In genomic region chr4:54063737-54064316, GRCh38 we compare ENCODE assay signal across 8 cellular contexts. TPM values are rescaled to one million over a fixed set of nuclear protein-coding genes. Genes with fewer than 3 reads are reported as not detected.
A peak's percentile ranks its signal among the peaks of the same experiment; 100 is the strongest.
DNase-seq lines count a peak whose midpoint lies in the region; ATAC-seq, FAIRE-seq and TF ChIP-seq lines count a peak whose summit lies in the region.

No MANE protein-coding gene starts in this region.

- H3K9ac ChIP-seq in SU-DHL-6 (ENCODE audit: low read length) (peak overlapping the region; percentile 85), K562 (ENCODE audit: insufficient read depth in 1 of 2, low read depth in 2 of 2, low read length in 2 of 2) (peak overlapping the region; percentile 85 to 87)

- intact Hi-C loops in K562 (cut with micrococcal nuclease), result no loop called here

- TF ChIP-seq POLR2A in K562 (conservative IDR thresholded peaks at IDR 0.05), result no peak

- peak overlapping the region; percentile 88 for H3K4me2 ChIP-seq in SU-DHL-6 (ENCODE audit: low read depth, low read length, poor library complexity, severe bottlenecking)
- H3K4me2 ChIP-seq in K562 (ENCODE audit: insufficient read depth, low read length), result peak overlapping the region; percentile 91

- no peak for FAIRE-seq in K562 (lab: Jason Lieb, UNC)

- no TSS peak for BruUV-seq in K562 (replicated peaks; lab: Mats Ljungman, UMichigan)

- H3K4me1 ChIP-seq in K562 (replicated peaks in 1 of 2; ENCODE audit: control insufficient read depth in 2 of 2, insufficient read depth in 2 of 2, low read length in 2 of 2), result peaks cover 7 to 33% of the 10 kb centered on the region in 2 experiments

- TF ChIP-seq CTCF in AG04450 (IDR thresholded peaks at IDR 0.05; ENCODE audit: low read depth, low read length) (no peak), SU-DHL-6 (IDR thresholded peaks at IDR 0.05; ENCODE audit: insufficient read depth, low read length, poor library complexity, severe bottlenecking) (no peak), K562 (IDR thresholded peaks at IDR 0.05 in 2 of 3, conservative IDR thresholded peaks at IDR 0.05 in 1 of 3; ENCODE audit: insufficient read depth in 2 of 3, low read depth in 1 of 3, low read length in 3 of 3) (no peak)

- H3K79me2 ChIP-seq in SU-DHL-6 (ENCODE audit: insufficient read depth, low read length) (peaks cover 54% of the 10 kb centered on the region), K562 (ENCODE audit: control insufficient read depth, insufficient read depth, low read length) (peaks cover 54% of the 10 kb centered on the region)

- no peaks in the 10 kb centered on the region for H3K9me1 ChIP-seq in K562 (ENCODE audit: control insufficient read depth, insufficient read depth, low read length)

- H3K36me3 ChIP-seq in SU-DHL-6 (ENCODE audit: low read length) (no peaks in the 10 kb centered on the region), K562 (ENCODE audit: control insufficient read depth, insufficient read depth, low read length) (no peaks in the 10 kb centered on the region)

- DNase-seq in AG04450 (ENCODE audit: low read depth, low spot score) (no peak), K562 (ENCODE audit: extremely low read depth in 1 of 4, low spot score in 3 of 4) (peak; percentile 17 to 46 (median 30)), iPS-NIHi11 (ENCODE audit: low spot score) (peak; percentile 14), NCI-H446 treated with DMSO at 0.1 percent for 48 hours (lab: John Stamatoyannopoulos, UW) (no peak)
- peak in 2 of 3 donors; percentile 6 to 8 for DNase-seq in stimulated activated CD4-positive, alpha-beta T cell treated with anti-CD3 and anti-CD28 coated beads, Interleukin-12 subunit alpha, Interleukin-12 subunit beta, amount 100 ng/mL, for 48 hours (ENCODE audit: low read depth in 2 of 3, low spot score in 1 of 3)

- in situ Hi-C loops in K562 (cut with MboI), result no loop called here

- 1% methylated on average over 27 of the region's 38 CpGs for WGBS in K562 (ENCODE audit: insufficient coverage, low coverage, missing lambda C conversion rate)

- H4K20me1 ChIP-seq in SU-DHL-6 (ENCODE audit: low read depth, low read length), result no peaks in the 10 kb centered on the region
- no peaks in the 10 kb centered on the region for H4K20me1 ChIP-seq in K562 (replicated peaks; ENCODE audit: control insufficient read depth, insufficient read depth, low read length)

- TF ChIP-seq EP300 in K562 (IDR thresholded peaks at IDR 0.05; ENCODE audit: low read length), result no peak

- POLR2A ChIA-PET in AG04450 (lab: Yijun Ruan, JAX) (interaction anchor here (1.0 kb wide), 1 partner anchor 171 kb away, joined by 3 read pairs; no protein-coding TSS in a partner anchor), K562 (lab: Yijun Ruan, JAX) (interaction anchor here (1.1 to 1.9 kb wide), 2 partner anchors 21 to 50 kb away, joined by 3 to 5 read pairs; no protein-coding TSS in a partner anchor)

- peaks cover 5% of the 10 kb centered on the region; the same call in 1 of the 2 replicates for H3F3A ChIP-seq in SU-DHL-6 (ENCODE audit: insufficient read depth)

- CTCF ChIA-PET in AG04450 (lab: Charles Lee), result interaction anchor here (0.6 to 2.1 kb wide), 4 partner anchors 155 to 641 kb away, joined by 3 to 7 read pairs (median 4); no protein-coding TSS in a partner anchor
- CTCF ChIA-PET in K562 (lab: Yijun Ruan, JAX; ENCODE audit: low intra/inter-chr PET ratio), result no interaction called here

- H3K27me3 ChIP-seq in AG04450 (ENCODE audit: control insufficient read depth, insufficient read depth, low read length) (no peaks in the 10 kb centered on the region), SU-DHL-6 (ENCODE audit: low read length) (no peaks in the 10 kb centered on the region), K562 (ENCODE audit: control insufficient read depth in 2 of 2, insufficient read depth in 2 of 2, low read length in 2 of 2) (no peaks in the 10 kb centered on the region)

- H3K27ac ChIP-seq in AG04450 (ENCODE audit: low read depth, low read length), result peak overlapping the region; percentile 71
- peak overlapping the region; percentile 72 for H3K27ac ChIP-seq in SU-DHL-6 (ENCODE audit: low read depth, low read length)
- H3K27ac ChIP-seq in K562 (ENCODE audit: extremely low read depth, low read depth, low read length), result peak overlapping the region; percentile 85

- TF ChIP-seq RAD21 in K562 (CRISPR knock-in tag; conservative IDR thresholded peaks at IDR 0.05 in 1 of 2, IDR thresholded peaks at IDR 0.05 in 1 of 2), result no peak

- no peaks in the 10 kb centered on the region for H3K9me2 ChIP-seq in SU-DHL-6 (replicated peaks; ENCODE audit: insufficient read depth, low read length)

- no peak overlapping the region for H2AFZ ChIP-seq in SU-DHL-6 (ENCODE audit: low read depth, low read length, severe bottlenecking)
- H2AFZ ChIP-seq in K562 (ENCODE audit: low read depth, low read length), result peak overlapping the region; percentile 83

- peak overlapping the region; percentile 88 for H3K4me3 ChIP-seq in AG04450 (ENCODE audit: low read depth, low read length)
- H3K4me3 ChIP-seq in SU-DHL-6 (ENCODE audit: insufficient read depth, low read length, poor library complexity, severe bottlenecking), result peak overlapping the region; percentile 81
- H3K4me3 ChIP-seq in K562, result peak overlapping the region; percentile 92

- H3K9me3 ChIP-seq in AG04450 (ENCODE audit: control insufficient read depth, insufficient read depth, low read length), result peaks cover 4% of the 10 kb centered on the region; the same call in 1 of the 2 replicates
- H3K9me3 ChIP-seq in SU-DHL-6 (ENCODE audit: insufficient read depth, low read length), result no peaks in the 10 kb centered on the region
- H3K9me3 ChIP-seq in K562 (replicated peaks; ENCODE audit: control insufficient read depth, insufficient read depth, low read depth, low read length), result no peaks in the 10 kb centered on the region

- ATAC-seq in GM18867 (IDR thresholded peaks at IDR 0.05; ENCODE audit: unreplicated experiment) (peak; percentile 30), HG03103 (IDR thresholded peaks at IDR 0.05; ENCODE audit: low read depth, unreplicated experiment) (peak; percentile 14), K562 (peak; percentile 66)

TF ChIP-seq in K562, 482 proteins besides CTCF, POLR2A, EP300 and RAD21 (continues in another document):
- TF ChIP-seq, protein P1, sequence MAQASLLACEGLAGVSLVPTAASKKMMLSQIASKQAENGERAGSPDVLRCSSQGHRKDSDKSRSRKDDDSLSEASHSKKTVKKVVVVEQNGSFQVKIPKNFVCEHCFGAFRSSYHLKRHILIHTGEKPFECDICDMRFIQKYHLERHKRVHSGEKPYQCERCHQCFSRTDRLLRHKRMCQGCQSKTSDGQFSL (CRISPR knock-in tag; IDR thresholded peaks at IDR 0.05), result 0 out of 2 replicates have a peak, but pooled peaks have one; percentile 8
- TF ChIP-seq, protein P1 (tag; IDR thresholded peaks at IDR 0.05), result no peak
- peak; percentile 80; the same call in 1 of the 2 replicates for TF ChIP-seq ZC3H4 (CRISPR knock-in tag; IDR thresholded peaks at IDR 0.05; ENCODE audit: borderline replicate concordance)
- peak; percentile 5 for TF ChIP-seq KDM5B (IDR thresholded peaks at IDR 0.05; ENCODE audit: insufficient replicate concordance, low read depth, low read length)
- no peak for TF ChIP-seq NELFE (IDR thresholded peaks at IDR 0.05; ENCODE audit: insufficient read depth, insufficient read length)

RNA-seq across cellular contexts. Expression of gene CHIC2, which starts 0.6 kb away (rescaled TPM):
- polyA plus RNA-seq in AG04450 (2011; rRNA removed) (22.2 and 32.6 TPM in 2 replicates), K562 (2011; rRNA removed) (5.7 and 7.1 TPM in 2 replicates), K562 (2014; fragmentation: Illumina TruSeq; extraction: Trizol) (9.1 and 10.7 TPM in 2 replicates), K562 (2014; fragmentation: Nextera tagmentation; extraction: Ambion mirVana) (1 to 10 TPM in 1 of 2 experiments, under 1 TPM in 1; 0.89 to 1.5 TPM), K562 (2014; rRNA removed) (10.5 and 14.8 TPM in 2 replicates)
- 18.0 and 25.9 TPM in 2 replicates for polyA minus RNA-seq in AG04450 (2011; rRNA and poly(A)+ RNA removed)
- 9.3 and 16.5 TPM in 2 replicates for total RNA-seq in K562 (2011; cell fraction: chromatin; rRNA removed; ENCODE audit: low replicate concordance)
- total RNA-seq in K562 (2011; cell fraction: nucleolus; rRNA removed), result 11.1 and 14.0 TPM in 2 replicates
- 12.3 and 16.3 TPM in 2 replicates for total RNA-seq in K562 (2011; cell fraction: nucleoplasm; rRNA removed)
- total RNA-seq in K562 (2014; rRNA removed) (24.8 and 25.1 TPM in 2 replicates), K562 (2014; rRNA removed; fragmentation: Illumina TruSeq; extraction: Trizol) (12.3 and 13.7 TPM in 2 replicates), K562 (2015; rRNA removed; fragmentation: Illumina TruSeq; extraction: Trizol) (12.1 and 12.4 TPM in 2 replicates), K562 (2021) (12.0 and 14.0 TPM in 2 replicates)
- 5.1 TPM in 2 replicates for polyA plus RNA-seq in K562 (2011; cell fraction: cytosol; rRNA removed)
- polyA plus RNA-seq in K562 (2011; cell fraction: nucleus; rRNA removed), result 3.8 and 4.5 TPM in 2 replicates
- 9.0 and 13.6 TPM in 2 replicates for polyA plus RNA-seq in K562 (2012)
- 9.3 and 9.4 TPM in 2 replicates for polyA minus RNA-seq in K562 (2011; rRNA and poly(A)+ RNA removed)
- 7.7 and 8.4 TPM in 2 replicates for polyA minus RNA-seq in K562 (2011; cell fraction: cytosol; rRNA and poly(A)+ RNA removed)
- polyA minus RNA-seq in K562 (2011; cell fraction: nucleus; rRNA and poly(A)+ RNA removed), result 14.2 and 15.5 TPM in 2 replicates

RNA-seq across cellular contexts. Expression of gene GSX2, which starts 36.1 kb away (rescaled TPM):
- not detected in 2 replicates for polyA plus RNA-seq in AG04450 (2011; rRNA removed)
- not detected in 2 replicates for polyA minus RNA-seq in AG04450 (2011; rRNA and poly(A)+ RNA removed)
- not detected in 2 replicates for total RNA-seq in K562 (2011; cell fraction: chromatin; rRNA removed; ENCODE audit: low replicate concordance)
- not detected in 2 replicates for total RNA-seq in K562 (2011; cell fraction: nucleolus; rRNA removed)
- total RNA-seq in K562 (2011; cell fraction: nucleoplasm; rRNA removed), result not detected in 2 replicates
- not detected in 2 replicates for total RNA-seq in K562 (2014; rRNA removed)
- not detected in 2 replicates for total RNA-seq in K562 (2014; rRNA removed; fragmentation: Illumina TruSeq; extraction: Trizol)
- not detected in 2 replicates for total RNA-seq in K562 (2015; rRNA removed; fragmentation: Illumina TruSeq; extraction: Trizol)
- not detected in 2 replicates for total RNA-seq in K562 (2021)
- not detected in 2 replicates for polyA plus RNA-seq in K562 (2011; rRNA removed)
- polyA plus RNA-seq in K562 (2011; cell fraction: cytosol; rRNA removed), result not detected in 2 replicates
- not detected in 2 replicates for polyA plus RNA-seq in K562 (2011; cell fraction: nucleus; rRNA removed)
- polyA plus RNA-seq in K562 (2012), result not detected in 2 replicates
- not detected in 2 replicates for polyA plus RNA-seq in K562 (2014; fragmentation: Illumina TruSeq; extraction: Trizol)
- polyA plus RNA-seq in K562 (2014; fragmentation: Nextera tagmentation; extraction: Ambion mirVana), result not detected
- polyA plus RNA-seq in K562 (2014; rRNA removed), result not detected in 2 replicates
- polyA minus RNA-seq in K562 (2011; rRNA and poly(A)+ RNA removed), result not detected in 2 replicates
- not detected in 2 replicates for polyA minus RNA-seq in K562 (2011; cell fraction: cytosol; rRNA and poly(A)+ RNA removed)
- polyA minus RNA-seq in K562 (2011; cell fraction: nucleus; rRNA and poly(A)+ RNA removed), result not detected in 2 replicates

Comparison
In these comparisons a context has a peak if more than half of its experiments do, and no peak if none do; other contexts are left out.
1. DNase-seq: peak in K562 (4 of 4), iPS-NIHi11 (single experiment) and stimulated activated CD4-positive, alpha-beta T cell treated with anti-CD3 and anti-CD28 coated beads, Interleukin-12 subunit alpha, Interleukin-12 subunit beta, amount 100 ng/mL, for 48 hours (2 of 3); none in AG04450 (single experiment) and NCI-H446 treated with DMSO at 0.1 percent for 48 hours (single experiment).
2. ATAC-seq: peak in every context shown above with its lines; median percentile 66 in K562; 30 in GM18867; 14 in HG03103.
3. Peak in every context shown above with its lines, with median percentiles within 50 percentile points of each other: H3K27ac ChIP-seq and H3K4me3 ChIP-seq.